Comparison of ENCODE assay signal across 37 cellular contexts in the genomic region with DNA sequence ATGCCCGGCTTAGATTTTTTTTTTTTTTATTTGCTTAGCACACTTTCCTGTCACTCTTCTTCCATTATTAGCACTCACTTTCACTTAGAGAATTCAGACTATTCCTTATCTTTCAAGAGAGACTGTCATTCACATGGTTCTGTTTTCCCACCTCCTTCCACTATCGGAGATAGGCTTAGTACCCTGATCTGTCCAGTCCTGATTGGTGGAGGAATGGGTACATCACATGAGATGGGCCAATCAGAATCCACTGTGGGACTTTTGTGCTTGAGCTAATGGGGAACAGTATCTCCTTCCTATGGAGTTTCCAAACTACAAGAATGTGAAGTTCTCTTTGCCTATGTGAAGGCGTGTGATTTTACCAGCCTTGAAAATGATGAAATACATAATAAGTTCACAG. TPM values are rescaled to one million over a fixed set of nuclear protein-coding genes. Genes with fewer than 3 reads are reported as not detected.
"Had no signal": no experiment of that assay in that cellular context is flagged by ENCODE, and none has a peak within 500 bp of the region (broad histone marks: within the 10 kb centered on the region; RNA-seq: fewer than 3 reads in every experiment).

No MANE protein-coding gene starts in this region.

- H3K36me3 ChIP-seq: adrenal gland, cardiac muscle cell had no signal

- H3K4me3 Mint-ChIP-seq: activated B cell treated with CpG ODN at 0.5 μM for 24 hours; activated CD4-positive, alpha-beta memory T cell treated with anti-CD3 and anti-CD28 coated beads for 36 hours; activated CD4-positive, alpha-beta T cell treated with anti-CD3 and anti-CD28 coated beads, Interleukin-2, amount 10 ng/mL, durations not matched to agents 24 days and 14 days; activated CD8-positive, alpha-beta T cell treated with anti-CD3 and anti-CD28 coated beads for 36 hours; activated naive CD4-positive, alpha-beta T cell treated with anti-CD3 and anti-CD28 coated beads for 36 hours; activated T-cell treated with anti-CD3 and anti-CD28 coated beads, Interleukin-2, amount 50 U/mL, for 4 hours; activated T-cell treated with anti-CD3 and anti-CD28 coated beads, Interleukin-2, amount 50 U/mL, for 72 hours; activated T-helper 1 cell treated with anti-CD3 and anti-CD28 coated beads, Interleukin-12 subunit alpha, Interleukin-12 subunit beta, Interleukin-2, Interleukin-4 antibody, amounts not matched to agents 30 ng/mL and 10 ng/mL and 1 ng/mL, durations not matched to agents 14 hours and 24 hours and 36 hours; activated T-helper 17 cell treated with anti-CD3 and anti-CD28 coated beads, Interleukin-2, amount 50 U/mL, for 72 hours; brain; central memory CD8-positive, alpha-beta T cell; T-helper 1 cell treated with Interleukin-12 subunit alpha and Interleukin-12 subunit beta and Interleukin-4 antibody, amounts not matched to agents 30 μg/mL and 1 μg/mL, for 36 hours; T-helper 2 cell treated with Interferon-gamma antibody and Interleukin-4, amounts not matched to agents 5 μg/mL and 100 μg/mL, for 36 hours had no signal

- H3K4me1 ChIP-seq: adrenal gland had no signal

- H3K27ac Mint-ChIP-seq: activated B cell treated with CpG ODN at 0.5 μM for 24 hours; activated CD4-positive, alpha-beta memory T cell treated with anti-CD3 and anti-CD28 coated beads for 36 hours; activated CD4-positive, alpha-beta T cell treated with anti-CD3 and anti-CD28 coated beads, Interleukin-2, amount 10 ng/mL, durations not matched to agents 24 days and 14 days; activated CD8-positive, alpha-beta T cell treated with anti-CD3 and anti-CD28 coated beads for 36 hours; activated naive CD4-positive, alpha-beta T cell treated with anti-CD3 and anti-CD28 coated beads for 36 hours; activated naive CD4-positive, alpha-beta T cell treated with anti-CD3 and anti-CD28 coated beads, Interleukin-2, amount 50 U/mL, for 72 hours; activated T-cell treated with anti-CD3 and anti-CD28 coated beads, Interleukin-2, amount 50 U/mL, for 72 hours; activated T-helper 1 cell treated with anti-CD3 and anti-CD28 coated beads, Interleukin-12 subunit alpha, Interleukin-12 subunit beta, Interleukin-2, Interleukin-4 antibody, amounts not matched to agents 30 ng/mL and 10 ng/mL and 1 ng/mL, durations not matched to agents 14 hours and 24 hours and 36 hours; activated T-helper 17 cell treated with anti-CD3 and anti-CD28 coated beads, Interleukin-2, amount 50 U/mL, for 72 hours; brain; T-helper 1 cell treated with Interleukin-12 subunit alpha and Interleukin-12 subunit beta and Interleukin-4 antibody, amounts not matched to agents 30 μg/mL and 1 μg/mL, for 36 hours; T-helper 2 cell treated with Interferon-gamma antibody and Interleukin-4, amounts not matched to agents 5 μg/mL and 100 μg/mL, for 36 hours had no signal

- H3K27me3 ChIP-seq: adrenal gland had no signal

- H3K9me3 ChIP-seq: adrenal gland had no signal

- H3K4me1 Mint-ChIP-seq: activated T-helper 17 cell treated with anti-CD3 and anti-CD28 coated beads, Interleukin-2, amount 50 U/mL, for 72 hours had no signal

- FAIRE-seq: bronchial epithelial cell, TTC549 had no signal

- DNase-seq: activated B cell treated with CpG ODN at 0.5 μM for 24 hours; activated CD4-positive, alpha-beta memory T cell treated with anti-CD3 and anti-CD28 coated beads for 36 hours; activated CD4-positive, alpha-beta T cell treated with anti-CD3 and anti-CD28 coated beads for 4 hours; activated CD4-positive, alpha-beta T cell treated with anti-CD3 and anti-CD28 coated beads, Interleukin-2, amount 10 ng/mL, durations not matched to agents 24 days and 14 days; activated CD4-positive, alpha-beta T cell treated with anti-CD3 and anti-CD28 coated beads, Interleukin-2, amount 50 U/mL, for 1 hour; activated CD4-positive, alpha-beta T cell treated with anti-CD3 and anti-CD28 coated beads, Interleukin-2, amount 50 U/mL, for 4 hours; activated CD4-positive, CD25-positive, alpha-beta regulatory T cell treated with anti-CD3 and anti-CD28 coated beads, Interleukin-2, amount 50 U/mL, for 72 hours; activated CD8-positive, alpha-beta memory T cell treated with anti-CD3 and anti-CD28 coated beads, Interleukin-2, amount 50 U/mL, for 4 hours; activated CD8-positive, alpha-beta T cell treated with anti-CD3 and anti-CD28 coated beads for 36 hours; activated effector memory CD4-positive, alpha-beta T cell treated with anti-CD3 and anti-CD28 coated beads, Interleukin-2, amount 50 U/mL, for 16 hours; activated gamma-delta T cell treated with Interleukin-2 at 50 U/mL for 16 hours; activated naive CD4-positive, alpha-beta T cell; activated naive CD4-positive, alpha-beta T cell treated with anti-CD3 and anti-CD28 coated beads for 36 hours; activated naive CD4-positive, alpha-beta T cell treated with anti-CD3 and anti-CD28 coated beads, Interleukin-2, amount 50 U/mL, for 16 hours; activated T-cell treated with anti-CD3 and anti-CD28 coated beads for 4 hours; activated T-cell treated with anti-CD3 and anti-CD28 coated beads, Interleukin-2, amount 50 U/mL, for 1 hour; activated T-cell treated with anti-CD3 and anti-CD28 coated beads, Interleukin-2, amount 50 U/mL, for 4 hours; activated T-cell treated with anti-CD3 and anti-CD28 coated beads, Interleukin-2, amount 50 U/mL, for 72 hours; adrenal gland; amniotic stem cell; aorta; caudate nucleus; cerebellar nuclear complex; T-helper 1 cell; T-helper 2 cell; T-helper 9 cell had no signal

- H3K4me3 ChIP-seq: adrenal gland, cardiac muscle cell had no signal

- H3K36me3 Mint-ChIP-seq: activated CD4-positive, alpha-beta memory T cell treated with anti-CD3 and anti-CD28 coated beads for 36 hours had no signal

- ATAC-seq: activated CD8-positive, alpha-beta T cell treated with anti-CD3 and anti-CD28 coated beads for 36 hours; activated naive CD4-positive, alpha-beta T cell treated with anti-CD3 and anti-CD28 coated beads, Interleukin-2, amount 50 U/mL, for 72 hours; activated T-cell treated with anti-CD3 and anti-CD28 coated beads, Interleukin-2, amount 50 U/mL, for 4 hours; activated T-cell treated with anti-CD3 and anti-CD28 coated beads, Interleukin-2, amount 50 U/mL, for 72 hours; activated T-helper 17 cell treated with anti-CD3 and anti-CD28 coated beads, Interleukin-2, amount 50 U/mL, for 72 hours had no signal

- H3K27ac ChIP-seq: adrenal gland, cardiac muscle cell, VCaP had no signal

RNA-seq across cellular contexts. Expression of gene KITLG, which starts 4.8 kb away (rescaled TPM):
- total RNA-seq: activated B cell treated with CpG ODN at 0.5 μM for 24 hours; activated CD8-positive, alpha-beta T cell treated with anti-CD3 and anti-CD28 coated beads for 36 hours; activated naive CD4-positive, alpha-beta T cell treated with anti-CD3 and anti-CD28 coated beads, Interleukin-2, amount 50 U/mL, for 72 hours; activated T-helper 1 cell treated with anti-CD3 and anti-CD28 coated beads, Interleukin-12 subunit alpha, Interleukin-12 subunit beta, Interleukin-2, Interleukin-4 antibody, amounts not matched to agents 30 ng/mL and 10 ng/mL and 1 ng/mL, durations not matched to agents 14 hours and 24 hours and 36 hours had no signal
